ENCODE assay signal across 9 cellular contexts in genomic region chr10:79320785-79321493, GRCh38. TPM values are rescaled to one million over a fixed set of nuclear protein-coding genes. Genes with fewer than 3 reads are reported as not detected.
DNase-seq lines count a peak whose midpoint lies in the region; ATAC-seq, FAIRE-seq and TF ChIP-seq lines count a peak whose summit lies in the region.
"Had no signal": no experiment of that assay in that cellular context is flagged by ENCODE, and none has a peak within 500 bp of the region (broad histone marks: within the 10 kb centered on the region; RNA-seq: fewer than 3 reads in every experiment).

No MANE protein-coding gene starts in this region.

- H3K27me3 Mint-ChIP-seq in GM23338 (ENCODE audit: insufficient read depth, low read depth, poor library complexity) = peaks cover 29% of the 10 kb centered on the region

- TF ChIP-seq CTCF in K562 (IDR thresholded peaks at IDR 0.05 in 2 of 3, conservative IDR thresholded peaks at IDR 0.05 in 1 of 3; ENCODE audit: insufficient read depth in 2 of 3, low read depth in 1 of 3, low read length in 3 of 3) (no peak), GM23338 (conservative IDR thresholded peaks at IDR 0.05; ENCODE audit: low read depth in 2 of 2) (no peak)

- H3K9ac ChIP-seq in K562 (ENCODE audit: insufficient read depth in 1 of 2, low read depth in 2 of 2, low read length in 2 of 2) (no peak overlapping the region), trophoblast cell (ENCODE audit: low read length) (no peak overlapping the region)

- H4K8ac ChIP-seq in trophoblast cell (ENCODE audit: low read depth, low read length) = no peak overlapping the region

- ATAC-seq in K562 (no peak), HG03095 (IDR thresholded peaks at IDR 0.05; ENCODE audit: unreplicated experiment) (no peak), HG03521 (IDR thresholded peaks at IDR 0.05; ENCODE audit: unreplicated experiment) (no peak), GM23338 (no peak)

- H3K9me3 Mint-ChIP-seq in GM23338 = peaks cover 3% of the 10 kb centered on the region; the same call in 1 of the 3 replicates

- no peak overlapping the region for H4K91ac ChIP-seq in trophoblast cell (ENCODE audit: low read depth, low read length)

- H3K36me3 ChIP-seq in K562 (ENCODE audit: control insufficient read depth, insufficient read depth, low read length) (no peaks in the 10 kb centered on the region), trophoblast cell (ENCODE audit: control insufficient read depth in 1 of 2, insufficient read depth in 2 of 2, low read length in 2 of 2) (no peaks in the 10 kb centered on the region), GM23338 (ENCODE audit: insufficient read depth) (no peaks in the 10 kb centered on the region)

- no peak for FAIRE-seq in K562 (lab: Jason Lieb, UNC)

- peaks cover 5% of the 10 kb centered on the region; the same call in 1 of the 3 replicates for H3K36me3 Mint-ChIP-seq in GM23338 (ENCODE audit: low read depth)

- DNase-seq in GF-D8 (lab: John Stamatoyannopoulos, UW) = peak; percentile 84
- DNase-seq in NCI-H226 = peak; percentile 91
- no peak for DNase-seq in K562 (ENCODE audit: extremely low read depth in 1 of 4, low spot score in 3 of 4)
- peak; percentile 94 to 98 for DNase-seq in trophoblast cell
- DNase-seq in inferior parietal cortex (ENCODE audit: extremely low spot score) = no peak
- no peak for DNase-seq in GM23338 (ENCODE audit: low spot score)
- DNase-seq: NCI-H1436 treated with DMSO at 0.1 percent for 48 hours had no signal

- H2BK5ac ChIP-seq in trophoblast cell (ENCODE audit: low read depth, low read length, poor library complexity) = no peak overlapping the region

- H2BK12ac ChIP-seq in trophoblast cell (ENCODE audit: low read length) = no peak overlapping the region

- BruUV-seq in K562 (replicated peaks; lab: Mats Ljungman, UMichigan) = no TSS peak

- intact Hi-C loops in K562 (cut with micrococcal nuclease) = no loop called here

- H4K12ac ChIP-seq in trophoblast cell (ENCODE audit: low read depth, low read length) = no peak overlapping the region

- WGBS in K562 (ENCODE audit: insufficient coverage, low coverage, missing lambda C conversion rate) = 4% methylated on average over 8 of the region's 8 CpGs
- WGBS in trophoblast cell (ENCODE audit: extremely low coverage, insufficient coverage, insufficient read length) = no CpG with 5 or more reads among the region's 8 CpGs

- TF ChIP-seq RAD21 in K562 (CRISPR knock-in tag; conservative IDR thresholded peaks at IDR 0.05 in 1 of 2, IDR thresholded peaks at IDR 0.05 in 1 of 2) = no peak

- H3K4me3 Mint-ChIP-seq in GM23338 = no peak overlapping the region

- no peak overlapping the region for H3K4me3 ChIP-seq in K562
- no peak overlapping the region for H3K4me3 ChIP-seq in trophoblast cell (ENCODE audit: low read depth, low read length)
- H3K4me3 ChIP-seq in GM23338 = no peak overlapping the region

- no peaks in the 10 kb centered on the region for H3F3A ChIP-seq in GM23338 (replicated peaks; ENCODE audit: low read depth)

- no peak for TF ChIP-seq EP300 in K562 (IDR thresholded peaks at IDR 0.05; ENCODE audit: low read length)

- H3K4me2 ChIP-seq in K562 (ENCODE audit: insufficient read depth, low read length) (no peak overlapping the region), trophoblast cell (ENCODE audit: low read length) (no peak overlapping the region), GM23338 (no peak overlapping the region)

- 0 out of 2 replicates have a peak, but pooled peaks cover 4% of the 10 kb centered on the region for H4K20me1 ChIP-seq in K562 (replicated peaks; ENCODE audit: control insufficient read depth, insufficient read depth, low read length)
- no peaks in the 10 kb centered on the region for H4K20me1 ChIP-seq in GM23338 (replicated peaks; ENCODE audit: insufficient read depth)

- H3K9me1 ChIP-seq in K562 (ENCODE audit: control insufficient read depth, insufficient read depth, low read length) = peaks cover 6% of the 10 kb centered on the region

- H3K23ac ChIP-seq in trophoblast cell (ENCODE audit: low read length) = no peak overlapping the region

- H3K4me1 ChIP-seq in K562 (replicated peaks in 1 of 2; ENCODE audit: control insufficient read depth in 2 of 2, insufficient read depth in 2 of 2, low read length in 2 of 2) = peaks cover 13 to 21% of the 10 kb centered on the region in 2 experiments
- H3K4me1 ChIP-seq in trophoblast cell (ENCODE audit: control insufficient read depth in 1 of 2, insufficient read depth in 2 of 2, low read length in 2 of 2) = peaks cover 9 to 18% of the 10 kb centered on the region in 2 experiments
- H3K4me1 ChIP-seq in GM23338 (ENCODE audit: insufficient read depth) = peaks cover 18% of the 10 kb centered on the region

- peaks cover 27% of the 10 kb centered on the region for H3K4me1 Mint-ChIP-seq in GM23338

- CTCF ChIA-PET in K562 (lab: Yijun Ruan, JAX; ENCODE audit: low intra/inter-chr PET ratio) = no interaction called here

- no peak overlapping the region for H3K4ac ChIP-seq in trophoblast cell (ENCODE audit: low read depth, low read length)

- in situ Hi-C loops in K562 (cut with MboI) = no loop called here

- H3K27ac ChIP-seq in K562 (ENCODE audit: extremely low read depth, low read depth, low read length) = no peak overlapping the region
- H3K27ac ChIP-seq in trophoblast cell (ENCODE audit: low read depth, low read length) = no peak overlapping the region
- H3K27ac ChIP-seq in GM23338 (ENCODE audit: low read depth) = no peak overlapping the region

- no peaks in the 10 kb centered on the region for H3K79me2 ChIP-seq in K562 (ENCODE audit: control insufficient read depth, insufficient read depth, low read length)
- H3K79me2 ChIP-seq in trophoblast cell (ENCODE audit: control insufficient read depth, insufficient read depth, low read length, poor library complexity) = no peaks in the 10 kb centered on the region
- no peaks in the 10 kb centered on the region for H3K79me2 ChIP-seq in GM23338 (replicated peaks; ENCODE audit: insufficient read depth)

- H3K14ac ChIP-seq in trophoblast cell (ENCODE audit: low read length) = no peak overlapping the region

- H3K27me3 ChIP-seq in K562 (ENCODE audit: control insufficient read depth in 2 of 2, insufficient read depth in 2 of 2, low read length in 2 of 2) = peaks cover 3 to 46% of the 10 kb centered on the region in 2 experiments
- no peaks in the 10 kb centered on the region for H3K27me3 ChIP-seq in trophoblast cell (ENCODE audit: insufficient read depth, low read length)
- H3K27me3 ChIP-seq in GM23338 (ENCODE audit: insufficient read depth) = no peaks in the 10 kb centered on the region

- H3K18ac ChIP-seq in trophoblast cell (ENCODE audit: low read length) = no peak overlapping the region

- H2AFZ ChIP-seq in K562 (ENCODE audit: low read depth, low read length) (no peak overlapping the region), trophoblast cell (ENCODE audit: insufficient read depth, low read length, poor library complexity) (no peak overlapping the region), GM23338 (no peak overlapping the region)

- no peak for TF ChIP-seq POLR2A in K562 (conservative IDR thresholded peaks at IDR 0.05)

- POLR2A ChIA-PET in K562 (lab: Yijun Ruan, JAX) = interaction anchor here (0.9 to 1.4 kb wide), 2 partner anchors 9 to 23 kb away, joined by 5 to 6 read pairs; no protein-coding TSS in a partner anchor

- H3K9me2 ChIP-seq in GM23338 (ENCODE audit: insufficient read depth) = no peaks in the 10 kb centered on the region

- H3K9me3 ChIP-seq in K562 (replicated peaks; ENCODE audit: control insufficient read depth, insufficient read depth, low read depth, low read length) (no peaks in the 10 kb centered on the region), trophoblast cell (ENCODE audit: insufficient read depth, low read depth, low read length) (no peaks in the 10 kb centered on the region)

- no peaks in the 10 kb centered on the region for H3K79me1 ChIP-seq in trophoblast cell (ENCODE audit: low read length)

- no peak overlapping the region for H2AK5ac ChIP-seq in trophoblast cell (ENCODE audit: low read length)

- H3K27ac Mint-ChIP-seq in GM23338 = no peak overlapping the region

- no peak overlapping the region for H2BK120ac ChIP-seq in trophoblast cell (ENCODE audit: insufficient read depth, low read length, poor library complexity)

TF ChIP-seq in K562, 482 proteins besides CTCF, POLR2A, EP300 and RAD21 (continues in another document):
- TF ChIP-seq ZNF583 (CRISPR knock-in tag; IDR thresholded peaks at IDR 0.05) (no peak), MAFK (IDR thresholded peaks at IDR 0.05; ENCODE audit: low read length) (peak; percentile 11; the same call in 1 of the 2 replicates), MAFG (tag; conservative IDR thresholded peaks at IDR 0.05) (0 out of 2 replicates have a peak, but pooled peaks have one; percentile 13), TCF7 (IDR thresholded peaks at IDR 0.05; ENCODE audit: borderline replicate concordance) (no peak)

RNA-seq across cellular contexts. Expression of gene PPIF, which starts 26.3 kb away (rescaled TPM):
- total RNA-seq in K562 (2011; cell fraction: chromatin; rRNA removed; ENCODE audit: low replicate concordance) = 96.3 and 215 TPM in 2 replicates
- 144 and 155 TPM in 2 replicates for total RNA-seq in K562 (2011; cell fraction: nucleolus; rRNA removed)
- total RNA-seq in K562 (2011; cell fraction: nucleoplasm; rRNA removed) = 118 and 119 TPM in 2 replicates
- total RNA-seq in K562 (2014; rRNA removed) (53.4 and 69.8 TPM in 2 replicates), K562 (2014; rRNA removed; fragmentation: Illumina TruSeq; extraction: Trizol) (97.7 and 108 TPM in 2 replicates), K562 (2015; rRNA removed; fragmentation: Illumina TruSeq; extraction: Trizol) (117 and 119 TPM in 2 replicates), K562 (2021) (235 and 239 TPM in 2 replicates)
- polyA plus RNA-seq in K562 (2011; rRNA removed) (148 and 175 TPM in 2 replicates), K562 (2014; fragmentation: Illumina TruSeq; extraction: Trizol) (250 and 287 TPM in 2 replicates), K562 (2014; fragmentation: Nextera tagmentation; extraction: Ambion mirVana) (10 to 100 TPM; 40.9 to 51.1 TPM), K562 (2014; rRNA removed) (154 and 168 TPM in 2 replicates), GM23338 (2016; fragmentation: Nextera tagmentation; extraction: Ambion mirVana) (29.5 and 32.1 TPM in 2 replicates)
- 202 and 255 TPM in 2 replicates for polyA plus RNA-seq in K562 (2011; cell fraction: cytosol; rRNA removed)
- polyA plus RNA-seq in K562 (2011; cell fraction: nucleus; rRNA removed) = 198 and 337 TPM in 2 replicates
- polyA plus RNA-seq in K562 (2012) = 180 and 222 TPM in 2 replicates
- 91.8 and 131 TPM in 2 replicates for polyA minus RNA-seq in K562 (2011; rRNA and poly(A)+ RNA removed)
- polyA minus RNA-seq in K562 (2011; cell fraction: cytosol; rRNA and poly(A)+ RNA removed) = 98.9 and 104 TPM in 2 replicates
- 116 and 136 TPM in 2 replicates for polyA minus RNA-seq in K562 (2011; cell fraction: nucleus; rRNA and poly(A)+ RNA removed)
- polyA plus RNA-seq in trophoblast cell (2013) = 46.4 and 48.2 TPM in 2 replicates
- 42.4 and 43.6 TPM in 2 replicates for total RNA-seq in GM23338 (2014; rRNA removed; shearing (Covaris generic))

Comparison
In these comparisons a context has a peak if more than half of its experiments do, and no peak if none do; other contexts are left out.
1. DNase-seq: peak in GF-D8 (single experiment), NCI-H226 (single experiment) and trophoblast cell (2 of 2); none in K562 (0 of 4), inferior parietal cortex (single experiment) and GM23338 (single experiment).